Comparison of ENCODE assay signal across 16 cellular contexts in the genomic region with DNA sequence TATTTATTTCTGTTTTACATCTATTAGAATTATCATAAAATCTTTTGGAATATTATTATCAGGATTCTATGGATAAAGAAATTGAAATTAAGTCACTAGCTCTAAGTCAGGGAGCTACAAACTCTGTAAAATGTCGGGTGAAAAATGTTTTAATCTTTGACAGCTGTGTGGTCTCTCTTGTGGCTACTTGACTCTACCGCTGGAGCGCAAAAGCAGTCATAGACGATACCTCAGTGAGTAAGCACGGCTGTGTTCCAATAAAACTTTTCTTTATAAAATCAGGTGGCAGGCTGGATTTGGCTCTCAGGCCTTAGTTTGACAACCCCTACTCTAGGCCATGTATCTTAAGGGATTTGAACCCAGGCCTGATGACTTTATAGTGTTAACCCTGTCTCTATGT.
"Had no signal": no experiment of that assay in that cellular context is flagged by ENCODE, and none has a peak within 500 bp of the region (broad histone marks: within the 10 kb centered on the region; RNA-seq: fewer than 3 reads in every experiment).

No MANE protein-coding gene starts in this region.

- DNase-seq: activated CD4-positive, alpha-beta T cell treated with anti-CD3 and anti-CD28 coated beads, Interleukin-2, amount 10 ng/mL, durations not matched to agents 24 days and 14 days; activated naive CD4-positive, alpha-beta T cell treated with anti-CD3 and anti-CD28 coated beads for 36 hours; cortex of kidney; effector memory CD4-positive, alpha-beta T cell; kidney glomerular epithelial cell; mesendoderm; retina; small intestine; T-helper 1 cell; transverse colon had no signal

- H3K4me3 ChIP-seq: body of pancreas, hepatocyte, transverse colon had no signal

- H3K27ac Mint-ChIP-seq: activated CD4-positive, alpha-beta T cell treated with anti-CD3 and anti-CD28 coated beads, Interleukin-2, amount 10 ng/mL, durations not matched to agents 24 days and 14 days; activated naive CD4-positive, alpha-beta T cell treated with anti-CD3 and anti-CD28 coated beads for 36 hours had no signal

- FAIRE-seq: small intestine had no signal

- H3K9me3 Mint-ChIP-seq: activated CD4-positive, alpha-beta T cell treated with anti-CD3 and anti-CD28 coated beads, Interleukin-2, amount 10 ng/mL, durations not matched to agents 24 days and 14 days; activated naive CD4-positive, alpha-beta T cell treated with anti-CD3 and anti-CD28 coated beads for 36 hours; central memory CD8-positive, alpha-beta T cell; neural crest cell had no signal

- H3K36me3 ChIP-seq: transverse colon had no signal

- H2AFZ ChIP-seq: hepatocyte, parathyroid adenoma had no signal

- H3K4me1 ChIP-seq: parathyroid adenoma had no signal

- H3K27ac ChIP-seq: body of pancreas, epithelial cell of prostate, hepatocyte, parathyroid adenoma, transverse colon had no signal

- H3K4me3 Mint-ChIP-seq: activated CD4-positive, alpha-beta T cell treated with anti-CD3 and anti-CD28 coated beads, Interleukin-2, amount 10 ng/mL, durations not matched to agents 24 days and 14 days; activated naive CD4-positive, alpha-beta T cell treated with anti-CD3 and anti-CD28 coated beads for 36 hours; central memory CD8-positive, alpha-beta T cell; neural crest cell had no signal

- ATAC-seq: body of pancreas had no signal

- H3K27me3 ChIP-seq: body of pancreas, hepatocyte, transverse colon had no signal

- H3K4me2 ChIP-seq: hepatocyte had no signal

- H3K4me1 Mint-ChIP-seq: activated CD4-positive, alpha-beta T cell treated with anti-CD3 and anti-CD28 coated beads, Interleukin-2, amount 10 ng/mL, durations not matched to agents 24 days and 14 days; central memory CD8-positive, alpha-beta T cell had no signal

- H3K9me3 ChIP-seq: body of pancreas, transverse colon had no signal

- H3K79me2 ChIP-seq: hepatocyte, parathyroid adenoma had no signal

- H3K9ac ChIP-seq: parathyroid adenoma had no signal
